ENCODE assay signal across 36 cellular contexts in the genomic region with DNA sequence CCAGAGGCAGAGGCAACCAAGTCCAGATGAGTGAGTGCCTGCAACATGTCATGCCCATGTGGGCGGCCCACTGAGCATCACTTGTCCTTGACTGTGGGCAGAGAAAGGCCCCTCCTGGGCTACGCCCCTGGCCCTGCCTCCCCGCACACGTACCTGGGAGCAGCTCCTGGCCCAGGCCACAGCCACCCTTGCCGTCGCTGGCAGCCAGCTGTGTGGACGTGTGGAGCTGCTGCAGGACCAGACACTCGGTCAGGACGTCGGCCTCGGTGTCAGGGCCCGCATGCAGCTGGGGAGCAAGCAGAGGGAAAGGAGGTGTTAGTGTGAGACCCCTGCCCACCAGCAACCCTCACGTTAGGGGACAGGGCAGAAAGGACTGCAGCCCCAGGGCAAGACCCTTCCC.
"Had no signal": no experiment of that assay in that cellular context is flagged by ENCODE, and none has a peak within 500 bp of the region (broad histone marks: within the 10 kb centered on the region; RNA-seq: fewer than 3 reads in every experiment).

No MANE protein-coding gene starts in this region.

- H3K4me3 ChIP-seq: adrenal gland, body of pancreas, breast epithelium had no signal

- H3K27ac ChIP-seq: adrenal gland, body of pancreas, brain microvascular endothelial cell, VCaP had no signal

- H3K9me3 Mint-ChIP-seq: activated B cell treated with CpG ODN at 0.5 μM for 24 hours; activated CD4-positive, alpha-beta memory T cell treated with anti-CD3 and anti-CD28 coated beads for 36 hours; activated CD4-positive, alpha-beta T cell treated with anti-CD3 and anti-CD28 coated beads, Interleukin-2, amount 10 ng/mL, durations not matched to agents 24 days and 14 days; activated CD8-positive, alpha-beta T cell treated with anti-CD3 and anti-CD28 coated beads for 36 hours; activated naive CD4-positive, alpha-beta T cell treated with anti-CD3 and anti-CD28 coated beads for 36 hours; activated naive CD4-positive, alpha-beta T cell treated with anti-CD3 and anti-CD28 coated beads, Interleukin-2, amount 50 U/mL, for 72 hours; activated naive CD8-positive, alpha-beta T cell treated with anti-CD3 and anti-CD28 coated beads for 36 hours; activated T-cell treated with anti-CD3 and anti-CD28 coated beads, Interleukin-2, amount 50 U/mL, for 4 hours; activated T-cell treated with anti-CD3 and anti-CD28 coated beads, Interleukin-2, amount 50 U/mL, for 72 hours; activated T-helper 1 cell treated with anti-CD3 and anti-CD28 coated beads, Interleukin-12 subunit alpha, Interleukin-12 subunit beta, Interleukin-2, Interleukin-4 antibody, amounts not matched to agents 30 ng/mL and 10 ng/mL and 1 ng/mL, durations not matched to agents 14 hours and 24 hours and 36 hours; activated T-helper 17 cell treated with anti-CD3 and anti-CD28 coated beads, Interleukin-2, amount 50 U/mL, for 72 hours; T-helper 1 cell treated with Interleukin-12 subunit alpha and Interleukin-12 subunit beta and Interleukin-4 antibody, amounts not matched to agents 30 μg/mL and 1 μg/mL, for 36 hours; T-helper 2 cell treated with Interferon-gamma antibody and Interleukin-4, amounts not matched to agents 5 μg/mL and 100 μg/mL, for 36 hours had no signal

- H3K27me3 ChIP-seq: adrenal gland, body of pancreas, brain microvascular endothelial cell, breast epithelium had no signal

- H3K4me1 ChIP-seq: adrenal gland, breast epithelium had no signal

- H3K36me3 ChIP-seq: adrenal gland, breast epithelium had no signal

- H3K27ac Mint-ChIP-seq: activated B cell treated with CpG ODN at 0.5 μM for 24 hours; activated CD4-positive, alpha-beta memory T cell treated with anti-CD3 and anti-CD28 coated beads for 36 hours; activated CD4-positive, alpha-beta T cell treated with anti-CD3 and anti-CD28 coated beads, Interleukin-2, amount 10 ng/mL, durations not matched to agents 24 days and 14 days; activated CD8-positive, alpha-beta T cell treated with anti-CD3 and anti-CD28 coated beads for 36 hours; activated naive CD4-positive, alpha-beta T cell treated with anti-CD3 and anti-CD28 coated beads for 36 hours; activated naive CD4-positive, alpha-beta T cell treated with anti-CD3 and anti-CD28 coated beads, Interleukin-2, amount 50 U/mL, for 72 hours; activated naive CD8-positive, alpha-beta T cell treated with anti-CD3 and anti-CD28 coated beads for 36 hours; activated T-cell treated with anti-CD3 and anti-CD28 coated beads, Interleukin-2, amount 50 U/mL, for 72 hours; activated T-helper 1 cell treated with anti-CD3 and anti-CD28 coated beads, Interleukin-12 subunit alpha, Interleukin-12 subunit beta, Interleukin-2, Interleukin-4 antibody, amounts not matched to agents 30 ng/mL and 10 ng/mL and 1 ng/mL, durations not matched to agents 14 hours and 24 hours and 36 hours; activated T-helper 17 cell treated with anti-CD3 and anti-CD28 coated beads, Interleukin-2, amount 50 U/mL, for 72 hours; T-helper 1 cell treated with Interleukin-12 subunit alpha and Interleukin-12 subunit beta and Interleukin-4 antibody, amounts not matched to agents 30 μg/mL and 1 μg/mL, for 36 hours; T-helper 2 cell treated with Interferon-gamma antibody and Interleukin-4, amounts not matched to agents 5 μg/mL and 100 μg/mL, for 36 hours had no signal

- H3K4me3 Mint-ChIP-seq: activated B cell treated with CpG ODN at 0.5 μM for 24 hours; activated CD4-positive, alpha-beta memory T cell treated with anti-CD3 and anti-CD28 coated beads for 36 hours; activated CD4-positive, alpha-beta T cell treated with anti-CD3 and anti-CD28 coated beads, Interleukin-2, amount 10 ng/mL, durations not matched to agents 24 days and 14 days; activated CD8-positive, alpha-beta T cell treated with anti-CD3 and anti-CD28 coated beads for 36 hours; activated naive CD4-positive, alpha-beta T cell treated with anti-CD3 and anti-CD28 coated beads for 36 hours; activated naive CD8-positive, alpha-beta T cell treated with anti-CD3 and anti-CD28 coated beads for 36 hours; activated T-cell treated with anti-CD3 and anti-CD28 coated beads, Interleukin-2, amount 50 U/mL, for 4 hours; activated T-cell treated with anti-CD3 and anti-CD28 coated beads, Interleukin-2, amount 50 U/mL, for 72 hours; activated T-helper 1 cell treated with anti-CD3 and anti-CD28 coated beads, Interleukin-12 subunit alpha, Interleukin-12 subunit beta, Interleukin-2, Interleukin-4 antibody, amounts not matched to agents 30 ng/mL and 10 ng/mL and 1 ng/mL, durations not matched to agents 14 hours and 24 hours and 36 hours; activated T-helper 17 cell treated with anti-CD3 and anti-CD28 coated beads, Interleukin-2, amount 50 U/mL, for 72 hours; T-helper 1 cell treated with Interleukin-12 subunit alpha and Interleukin-12 subunit beta and Interleukin-4 antibody, amounts not matched to agents 30 μg/mL and 1 μg/mL, for 36 hours; T-helper 2 cell treated with Interferon-gamma antibody and Interleukin-4, amounts not matched to agents 5 μg/mL and 100 μg/mL, for 36 hours had no signal

- H3K27me3 Mint-ChIP-seq: activated B cell treated with CpG ODN at 0.5 μM for 24 hours; activated CD4-positive, alpha-beta T cell treated with anti-CD3 and anti-CD28 coated beads, Interleukin-2, amount 10 ng/mL, durations not matched to agents 24 days and 14 days; activated CD8-positive, alpha-beta T cell treated with anti-CD3 and anti-CD28 coated beads for 36 hours; activated naive CD8-positive, alpha-beta T cell treated with anti-CD3 and anti-CD28 coated beads for 36 hours had no signal

- DNase-seq: activated B cell treated with CpG ODN at 0.5 μM for 24 hours; activated CD4-positive, alpha-beta memory T cell treated with anti-CD3 and anti-CD28 coated beads for 36 hours; activated CD4-positive, alpha-beta T cell treated with anti-CD3 and anti-CD28 coated beads for 4 hours; activated CD4-positive, alpha-beta T cell treated with anti-CD3 and anti-CD28 coated beads, Interleukin-2, amount 10 ng/mL, durations not matched to agents 24 days and 14 days; activated CD4-positive, alpha-beta T cell treated with anti-CD3 and anti-CD28 coated beads, Interleukin-2, amount 50 U/mL, for 1 hour; activated CD4-positive, alpha-beta T cell treated with anti-CD3 and anti-CD28 coated beads, Interleukin-2, amount 50 U/mL, for 4 hours; activated CD4-positive, CD25-positive, alpha-beta regulatory T cell treated with anti-CD3 and anti-CD28 coated beads, Interleukin-2, amount 50 U/mL, for 72 hours; activated CD8-positive, alpha-beta memory T cell treated with anti-CD3 and anti-CD28 coated beads, Interleukin-2, amount 50 U/mL, for 4 hours; activated CD8-positive, alpha-beta T cell treated with anti-CD3 and anti-CD28 coated beads for 36 hours; activated effector memory CD4-positive, alpha-beta T cell treated with anti-CD3 and anti-CD28 coated beads, Interleukin-2, amount 50 U/mL, for 16 hours; activated gamma-delta T cell treated with Interleukin-2 at 50 U/mL for 16 hours; activated naive CD4-positive, alpha-beta T cell; activated naive CD4-positive, alpha-beta T cell treated with anti-CD3 and anti-CD28 coated beads for 36 hours; activated naive CD4-positive, alpha-beta T cell treated with anti-CD3 and anti-CD28 coated beads, Interleukin-2, amount 50 U/mL, for 16 hours; activated naive CD8-positive, alpha-beta T cell treated with anti-CD3 and anti-CD28 coated beads for 36 hours; activated T-cell treated with anti-CD3 and anti-CD28 coated beads for 4 hours; activated T-cell treated with anti-CD3 and anti-CD28 coated beads, Interleukin-2, amount 50 U/mL, for 1 hour; activated T-cell treated with anti-CD3 and anti-CD28 coated beads, Interleukin-2, amount 50 U/mL, for 4 hours; activated T-cell treated with anti-CD3 and anti-CD28 coated beads, Interleukin-2, amount 50 U/mL, for 72 hours; adrenal gland; amniotic stem cell; aorta; body of pancreas; brain microvascular endothelial cell; central memory CD4-positive, alpha-beta T cell; cerebellar nuclear complex; T-helper 1 cell; T-helper 2 cell; T-helper 9 cell had no signal

- H3K9me3 ChIP-seq: adrenal gland, body of pancreas, breast epithelium had no signal

- H3K36me3 Mint-ChIP-seq: activated CD4-positive, alpha-beta memory T cell treated with anti-CD3 and anti-CD28 coated beads for 36 hours; activated naive CD4-positive, alpha-beta T cell treated with anti-CD3 and anti-CD28 coated beads, Interleukin-2, amount 50 U/mL, for 72 hours; activated naive CD8-positive, alpha-beta T cell treated with anti-CD3 and anti-CD28 coated beads for 36 hours had no signal

- ATAC-seq: activated CD8-positive, alpha-beta T cell treated with anti-CD3 and anti-CD28 coated beads for 36 hours; activated naive CD4-positive, alpha-beta T cell treated with anti-CD3 and anti-CD28 coated beads, Interleukin-2, amount 50 U/mL, for 72 hours; activated T-cell treated with anti-CD3 and anti-CD28 coated beads, Interleukin-2, amount 50 U/mL, for 4 hours; activated T-cell treated with anti-CD3 and anti-CD28 coated beads, Interleukin-2, amount 50 U/mL, for 72 hours; activated T-helper 17 cell treated with anti-CD3 and anti-CD28 coated beads, Interleukin-2, amount 50 U/mL, for 72 hours; body of pancreas had no signal

- H3K4me1 Mint-ChIP-seq: activated B cell treated with CpG ODN at 0.5 μM for 24 hours; activated CD4-positive, alpha-beta T cell treated with anti-CD3 and anti-CD28 coated beads, Interleukin-2, amount 10 ng/mL, durations not matched to agents 24 days and 14 days; activated naive CD8-positive, alpha-beta T cell treated with anti-CD3 and anti-CD28 coated beads for 36 hours had no signal
